1 cellular context compared by ENCODE assay signal in genomic region chr9:134857451-134857850, GRCh38.
TF ChIP-seq lines count a peak whose summit lies in the region.

No MANE protein-coding gene starts in this region.

TF ChIP-seq in K562, 482 proteins besides CTCF, POLR2A, EP300 and RAD21:
- TF ChIP-seq ZNF146 (CRISPR knock-in tag; IDR thresholded peaks at IDR 0.05; ENCODE audit: unreplicated experiment) = peak; percentile 23
